12 cellular contexts compared by ENCODE assay signal in the genomic region with DNA sequence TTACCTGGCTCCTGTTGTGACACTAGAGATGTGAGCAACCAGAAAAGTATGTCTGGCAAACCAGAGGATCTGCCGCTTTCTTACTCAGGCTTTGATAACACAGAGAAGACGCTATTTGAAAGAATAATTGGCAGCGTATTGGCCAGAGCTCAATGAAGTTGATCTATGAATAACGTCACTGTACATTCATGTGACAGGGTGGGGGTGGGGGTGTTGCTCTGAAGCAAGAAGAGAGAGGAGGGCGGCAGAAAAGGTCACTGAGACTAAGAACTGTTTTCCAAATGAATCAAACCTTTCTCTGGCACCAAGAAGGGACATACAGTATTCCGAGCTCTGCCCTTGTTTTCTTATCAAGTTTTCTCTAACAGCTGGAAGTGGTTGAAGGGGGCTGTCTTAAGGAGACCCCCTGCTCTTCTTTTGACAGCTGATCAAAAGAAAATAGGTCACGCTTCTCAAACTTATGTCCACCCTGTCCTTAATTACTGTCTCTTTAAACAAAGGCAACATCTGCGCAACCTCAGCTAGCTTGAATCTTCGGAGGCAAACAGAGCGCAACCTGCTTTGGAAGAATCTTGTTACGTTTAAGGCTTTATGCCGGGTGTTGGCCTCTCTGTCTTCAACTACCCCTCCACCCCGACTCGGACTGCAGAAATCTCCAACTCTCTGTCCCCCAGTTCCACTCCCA. TPM values are rescaled to one million over a fixed set of nuclear protein-coding genes. Genes with fewer than 3 reads are reported as not detected.
DNase-seq lines count a peak whose midpoint lies in the region; ATAC-seq, FAIRE-seq and TF ChIP-seq lines count a peak whose summit lies in the region.
"Had no signal": no experiment of that assay in that cellular context is flagged by ENCODE, and none has a peak within 500 bp of the region (broad histone marks: within the 10 kb centered on the region; RNA-seq: fewer than 3 reads in every experiment).

No MANE protein-coding gene starts in this region.

- H3K9me3 Mint-ChIP-seq in activated CD8-positive, alpha-beta memory T cell treated with anti-CD3 and anti-CD28 coated beads, Interleukin-2, amount 10 ng/mL, durations not matched to agents 7 days and 5 days (ENCODE audit: low read depth) = peaks cover 2% of the 10 kb centered on the region
- H3K9me3 Mint-ChIP-seq: dendritic cell treated with granulocyte-macrophage colony-stimulating factor and Interleukin-4, amounts not matched to agents 40 ng/mL and 50 ng/mL, for 4 days had no signal

- no TSS peak for BruUV-seq in endothelial cell of umbilical vein (replicated peaks; lab: Mats Ljungman, UMichigan)

- no peaks in the 10 kb centered on the region for H3K9me3 ChIP-seq in endothelial cell of umbilical vein (replicated peaks; ENCODE audit: control insufficient read depth, insufficient read depth, low read length)
- H3K9me3 ChIP-seq in skeletal muscle satellite cell (replicated peaks; ENCODE audit: low read length) = no peaks in the 10 kb centered on the region

- H3K9me1 ChIP-seq in endothelial cell of umbilical vein (replicated peaks; ENCODE audit: control insufficient read depth, extremely low read depth, insufficient read depth, low read length) = no peaks in the 10 kb centered on the region

- peaks cover 10% of the 10 kb centered on the region for H3K36me3 Mint-ChIP-seq in activated CD8-positive, alpha-beta memory T cell treated with anti-CD3 and anti-CD28 coated beads, Interleukin-2, amount 10 ng/mL, durations not matched to agents 7 days and 5 days

- POLR2A ChIA-PET in endothelial cell of umbilical vein (lab: Charles Lee) = no interaction called here

- peaks cover 85 to 92% of the 10 kb centered on the region in 2 experiments for H3K27me3 ChIP-seq in endothelial cell of umbilical vein (ENCODE audit: control insufficient read depth in 2 of 2, insufficient read depth in 2 of 2, low read length in 2 of 2)
- peaks cover 91% of the 10 kb centered on the region for H3K27me3 ChIP-seq in skeletal muscle satellite cell (ENCODE audit: control insufficient read depth, insufficient read depth, low read length)

- CTCF ChIA-PET in activated CD8-positive, alpha-beta memory T cell treated with anti-CD3 and anti-CD28 coated beads, Interleukin-2, amount 10 ng/mL, durations not matched to agents 7 days and 5 days (lab: Charles Lee) = no interaction called here
- CTCF ChIA-PET in endothelial cell of umbilical vein (lab: Charles Lee) = interaction anchor here (0.6 to 1.1 kb wide), 2 partner anchors 564 to 1185 kb away, joined by 3 to 4 read pairs; no protein-coding TSS in a partner anchor

- H3K4me1 Mint-ChIP-seq in activated CD8-positive, alpha-beta memory T cell treated with anti-CD3 and anti-CD28 coated beads, Interleukin-2, amount 10 ng/mL, durations not matched to agents 7 days and 5 days = peaks cover 11% of the 10 kb centered on the region

- no peaks in the 10 kb centered on the region for H3K79me2 ChIP-seq in endothelial cell of umbilical vein (ENCODE audit: control insufficient read depth, insufficient read depth, low read length)

- H3K9ac ChIP-seq in endothelial cell of umbilical vein (replicated peaks; ENCODE audit: extremely low read depth, insufficient read depth, low read length) = no peak overlapping the region
- no peak overlapping the region for H3K9ac ChIP-seq in skeletal muscle satellite cell (ENCODE audit: low read depth, low read length)

- H3K4me2 ChIP-seq in endothelial cell of umbilical vein (ENCODE audit: insufficient read depth, low read length) = no peak overlapping the region
- H3K4me2 ChIP-seq in skeletal muscle satellite cell (ENCODE audit: low read length) = peak overlapping the region; percentile 99

- no peaks in the 10 kb centered on the region for H3K36me3 ChIP-seq in endothelial cell of umbilical vein (ENCODE audit: control insufficient read depth in 2 of 2, extremely low read depth in 1 of 2, insufficient read depth in 2 of 2, low read length in 2 of 2)
- H3K36me3 ChIP-seq in skeletal muscle satellite cell (ENCODE audit: insufficient read depth, low read length) = no peaks in the 10 kb centered on the region

- H3K27me3 Mint-ChIP-seq in activated CD8-positive, alpha-beta memory T cell treated with anti-CD3 and anti-CD28 coated beads, Interleukin-2, amount 10 ng/mL, durations not matched to agents 7 days and 5 days = peaks cover 89% of the 10 kb centered on the region

- no peak overlapping the region for H3K4me3 ChIP-seq in endothelial cell of umbilical vein (replicated peaks in 1 of 3; ENCODE audit: insufficient read depth in 1 of 3, low read depth in 1 of 3, low read length in 3 of 3)
- H3K4me3 ChIP-seq in skeletal muscle satellite cell (ENCODE audit: low read length) = no peak overlapping the region

- TF ChIP-seq CTCF in endothelial cell of umbilical vein (IDR thresholded peaks at IDR 0.05; ENCODE audit: extremely low read depth in 1 of 2, insufficient read depth in 1 of 2, low read depth in 1 of 2, low read length in 2 of 2) = no peak

- H3K4me1 ChIP-seq in endothelial cell of umbilical vein (ENCODE audit: control insufficient read depth, extremely low read depth, insufficient read depth, low read length) = peaks cover 18% of the 10 kb centered on the region
- peaks cover 16% of the 10 kb centered on the region for H3K4me1 ChIP-seq in skeletal muscle satellite cell (ENCODE audit: control insufficient read depth, insufficient read depth, low read length)

- H2AFZ ChIP-seq in endothelial cell of umbilical vein (ENCODE audit: low read depth, low read length) = no peak overlapping the region

- no peaks in the 10 kb centered on the region for H4K20me1 ChIP-seq in endothelial cell of umbilical vein (replicated peaks; ENCODE audit: control insufficient read depth, extremely low read depth, insufficient read depth, low read length)

- no peak for DNase-seq in activated CD8-positive, alpha-beta memory T cell treated with anti-CD3 and anti-CD28 coated beads, Interleukin-2, amount 10 ng/mL, durations not matched to agents 7 days and 5 days
- DNase-seq in activated CD8-positive, alpha-beta memory T cell treated with anti-CD3 and anti-CD28 coated beads, Interleukin-2, amount 50 U/mL, for 48 hours = no peak
- DNase-seq in NCI-H146 treated with DMSO at 0.1 percent for 48 hours (lab: John Stamatoyannopoulos, UW; ENCODE audit: unreplicated experiment) (peak; percentile 49), endothelial cell of umbilical vein (ENCODE audit: low read depth, low spot score) (no peak)
- DNase-seq in stimulated activated naive CD4-positive, alpha-beta T cell (lab: John Stamatoyannopoulos, UW) = no peak
- DNase-seq in stimulated activated CD4-positive, alpha-beta T cell treated with anti-CD3 and anti-CD28 coated beads, Interleukin-4, amount 100 ng/mL, for 24 hours = no peak
- DNase-seq: NCI-H1930 had no signal

- FAIRE-seq in endothelial cell of umbilical vein (lab: Jason Lieb, UNC) = peak; percentile 49
- FAIRE-seq: GM18507 had no signal

- dilution Hi-C loops in endothelial cell of umbilical vein (cut with MboI; ENCODE audit: extremely low pct_ligation_motif_present, low sequenced_read_pairs) = no loop called here

- intact Hi-C loops in endothelial cell of umbilical vein (cut with micrococcal nuclease) = no loop called here

- TF ChIP-seq POLR2A in endothelial cell of umbilical vein (IDR thresholded peaks at IDR 0.05; ENCODE audit: low read depth, low read length) = no peak

- peak overlapping the region; percentile 59 for H3K27ac Mint-ChIP-seq in activated CD8-positive, alpha-beta memory T cell treated with anti-CD3 and anti-CD28 coated beads, Interleukin-2, amount 10 ng/mL, durations not matched to agents 7 days and 5 days
- H3K27ac Mint-ChIP-seq: dendritic cell treated with granulocyte-macrophage colony-stimulating factor and Interleukin-4, amounts not matched to agents 40 ng/mL and 50 ng/mL, for 4 days had no signal

- no peak overlapping the region for H3K4me3 Mint-ChIP-seq in activated CD8-positive, alpha-beta memory T cell treated with anti-CD3 and anti-CD28 coated beads, Interleukin-2, amount 10 ng/mL, durations not matched to agents 7 days and 5 days

- H3K27ac ChIP-seq in endothelial cell of umbilical vein (ENCODE audit: insufficient read depth, low read depth, low read length) = no peak overlapping the region

- no peak for ATAC-seq in activated CD8-positive, alpha-beta memory T cell treated with anti-CD3 and anti-CD28 coated beads, Interleukin-2, amount 10 ng/mL, durations not matched to agents 7 days and 5 days
- no peak for ATAC-seq in GM21737 (IDR thresholded peaks at IDR 0.05; ENCODE audit: unreplicated experiment)

TF ChIP-seq in endothelial cell of umbilical vein, 7 proteins besides CTCF, POLR2A, EP300 and RAD21:
- TF ChIP-seq JUN (IDR thresholded peaks at IDR 0.05; ENCODE audit: borderline replicate concordance, insufficient read depth, insufficient read length, low read depth) = no peak
- peak; percentile 71 for TF ChIP-seq EZH2 (IDR thresholded peaks at IDR 0.05; ENCODE audit: borderline replicate concordance, low read depth, low read length, severe bottlenecking)

RNA-seq across cellular contexts. Expression of a gene that starts 1.5 kb away (rescaled TPM):
- total RNA-seq in activated CD8-positive, alpha-beta memory T cell treated with anti-CD3 and anti-CD28 coated beads, Interleukin-2, amount 10 ng/mL, durations not matched to agents 7 days and 5 days = not detected
- total RNA-seq in endothelial cell of umbilical vein = 0.05 and 0.62 TPM in 2 replicates
- under 0.01 and 0.01 TPM in 2 replicates for polyA plus RNA-seq in endothelial cell of umbilical vein
- 0.01 TPM in 2 replicates for polyA plus RNA-seq in endothelial cell of umbilical vein (2011; cell fraction: cytosol; rRNA removed)
- polyA plus RNA-seq in endothelial cell of umbilical vein (2011; cell fraction: nucleus; rRNA removed) = 0.45 and 0.50 TPM in 2 replicates
- 0.03 and 0.20 TPM in 2 replicates for polyA plus RNA-seq in endothelial cell of umbilical vein (2012)
- 0.04 and 0.07 TPM in 2 replicates for polyA minus RNA-seq in endothelial cell of umbilical vein
- polyA minus RNA-seq in endothelial cell of umbilical vein (2011; cell fraction: cytosol; rRNA and poly(A)+ RNA removed) = 11.1 TPM
- 0.05 and 0.10 TPM in 2 replicates for polyA minus RNA-seq in endothelial cell of umbilical vein (2011; cell fraction: nucleus; rRNA and poly(A)+ RNA removed)
- under 0.01 TPM in 2 replicates for total RNA-seq in skeletal muscle satellite cell (2012; rRNA removed)
- polyA plus RNA-seq: CD14-positive monocyte had no signal
